Comparison of ENCODE assay signal across 1 cellular context in the genomic region with DNA sequence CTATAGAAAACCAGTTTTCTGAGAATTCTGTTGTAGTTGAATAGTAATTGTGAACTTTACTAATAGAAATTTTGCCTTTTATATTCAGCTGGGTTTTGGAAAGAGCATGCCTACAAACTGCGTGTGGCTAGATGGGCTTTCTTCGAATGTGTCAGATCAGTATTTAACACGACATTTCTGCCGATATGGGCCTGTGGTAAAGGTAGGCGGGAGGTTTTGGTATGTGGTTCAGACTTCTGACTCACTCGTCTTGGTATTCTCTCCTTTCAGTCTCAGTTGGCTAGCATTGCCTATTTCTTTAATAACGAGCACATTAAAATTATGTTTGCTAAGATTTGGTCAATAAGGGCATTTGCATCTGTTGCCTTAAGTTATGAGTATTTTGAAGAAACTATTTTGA.
A peak's percentile ranks its signal among the peaks of the same experiment; 100 is the strongest.
TF ChIP-seq lines count a peak whose summit lies in the region.

No MANE protein-coding gene starts in this region.

TF ChIP-seq in GM12878, 131 proteins besides CTCF, POLR2A, EP300 and RAD21 (continued from another document):
- peak; percentile 29; the same call in 1 of the 2 replicates for TF ChIP-seq RELB (IDR thresholded peaks at IDR 0.05; ENCODE audit: low read depth)
- TF ChIP-seq HDAC6 (IDR thresholded peaks at IDR 0.05; ENCODE audit: unreplicated experiment) = no peak
- TF ChIP-seq USF1 (IDR thresholded peaks at IDR 0.05; ENCODE audit: borderline replicate concordance, extremely low read length, insufficient read depth, low read depth, low read length) = no peak
- peak; percentile 67; the same call in 1 of the 2 replicates for TF ChIP-seq PML (IDR thresholded peaks at IDR 0.05; ENCODE audit: low read length)
- peak; percentile 97 for TF ChIP-seq SKIL (IDR thresholded peaks at IDR 0.05; ENCODE audit: low read depth, poor library complexity, severe bottlenecking)
- TF ChIP-seq FOS (IDR thresholded peaks at IDR 0.05; ENCODE audit: borderline replicate concordance, extremely low read depth, insufficient read length) = no peak
- TF ChIP-seq FOXM1 (IDR thresholded peaks at IDR 0.05; ENCODE audit: low read depth, low read length) = peak; percentile 90
- no peak for TF ChIP-seq YBX1 (IDR thresholded peaks at IDR 0.05)
- no peak for TF ChIP-seq NBN (IDR thresholded peaks at IDR 0.05)
- no peak for TF ChIP-seq PAX8 (IDR thresholded peaks at IDR 0.05)
- TF ChIP-seq, protein P1, sequence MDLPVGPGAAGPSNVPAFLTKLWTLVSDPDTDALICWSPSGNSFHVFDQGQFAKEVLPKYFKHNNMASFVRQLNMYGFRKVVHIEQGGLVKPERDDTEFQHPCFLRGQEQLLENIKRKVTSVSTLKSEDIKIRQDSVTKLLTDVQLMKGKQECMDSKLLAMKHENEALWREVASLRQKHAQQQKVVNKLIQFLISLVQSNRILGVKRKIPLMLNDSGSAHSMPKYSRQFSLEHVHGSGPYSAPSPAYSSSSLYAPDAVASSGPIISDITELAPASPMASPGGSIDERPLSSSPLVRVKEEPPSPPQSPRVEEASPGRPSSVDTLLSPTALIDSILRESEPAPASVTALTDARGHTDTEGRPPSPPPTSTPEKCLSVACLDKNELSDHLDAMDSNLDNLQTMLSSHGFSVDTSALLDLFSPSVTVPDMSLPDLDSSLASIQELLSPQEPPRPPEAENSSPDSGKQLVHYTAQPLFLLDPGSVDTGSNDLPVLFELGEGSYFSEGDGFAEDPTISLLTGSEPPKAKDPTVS (IDR thresholded peaks at IDR 0.05; ENCODE audit: low read depth, low read length) = no peak
- no peak for TF ChIP-seq FOXK2 (IDR thresholded peaks at IDR 0.05)
- no peak for TF ChIP-seq IRF5 (IDR thresholded peaks at IDR 0.05; ENCODE audit: borderline replicate concordance)
- peak; percentile 65 for TF ChIP-seq EED (IDR thresholded peaks at IDR 0.05; ENCODE audit: low read depth)
- peak; percentile 64; the same call in 1 of the 2 replicates for TF ChIP-seq CREB1 (IDR thresholded peaks at IDR 0.05; ENCODE audit: low read depth)
- 0 out of 2 replicates have a peak, but pooled peaks have one; percentile 36 for TF ChIP-seq YY1 (IDR thresholded peaks at IDR 0.05; ENCODE audit: low read depth, low read length)
- TF ChIP-seq, protein P2, sequence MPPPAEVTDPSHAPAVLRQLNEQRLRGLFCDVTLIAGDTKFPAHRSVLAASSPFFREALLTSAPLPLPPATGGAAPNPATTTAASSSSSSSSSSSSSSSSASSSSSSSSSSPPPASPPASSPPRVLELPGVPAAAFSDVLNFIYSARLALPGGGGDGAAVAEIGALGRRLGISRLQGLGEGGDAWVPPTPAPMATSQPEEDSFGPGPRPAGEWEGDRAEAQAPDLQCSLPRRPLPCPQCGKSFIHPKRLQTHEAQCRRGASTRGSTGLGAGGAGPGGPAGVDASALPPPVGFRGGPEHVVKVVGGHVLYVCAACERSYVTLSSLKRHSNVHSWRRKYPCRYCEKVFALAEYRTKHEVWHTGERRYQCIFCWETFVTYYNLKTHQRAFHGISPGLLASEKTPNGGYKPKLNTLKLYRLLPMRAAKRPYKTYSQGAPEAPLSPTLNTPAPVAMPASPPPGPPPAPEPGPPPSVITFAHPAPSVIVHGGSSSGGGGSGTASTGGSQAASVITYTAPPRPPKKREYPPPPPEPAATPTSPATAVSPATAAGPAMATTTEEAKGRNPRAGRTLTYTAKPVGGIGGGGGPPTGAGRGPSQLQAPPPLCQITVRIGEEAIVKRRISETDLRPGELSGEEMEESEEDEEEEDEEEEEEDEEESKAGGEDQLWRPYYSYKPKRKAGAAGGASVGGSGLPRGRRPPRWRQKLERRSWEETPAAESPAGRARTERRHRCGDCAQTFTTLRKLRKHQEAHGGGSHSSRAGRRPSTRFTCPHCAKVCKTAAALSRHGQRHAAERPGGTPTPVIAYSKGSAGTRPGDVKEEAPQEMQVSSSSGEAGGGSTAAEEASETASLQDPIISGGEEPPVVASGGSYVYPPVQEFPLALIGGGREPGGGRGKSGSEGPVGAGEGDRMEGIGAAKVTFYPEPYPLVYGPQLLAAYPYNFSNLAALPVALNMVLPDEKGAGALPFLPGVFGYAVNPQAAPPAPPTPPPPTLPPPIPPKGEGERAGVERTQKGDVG (CRISPR knock-in tag; IDR thresholded peaks at IDR 0.05) = no peak
- no peak for TF ChIP-seq NR2C2 (IDR thresholded peaks at IDR 0.05; ENCODE audit: borderline replicate concordance, control insufficient read depth, insufficient read length, low read depth)
- TF ChIP-seq LARP7 (IDR thresholded peaks at IDR 0.05) = no peak
- TF ChIP-seq ZBTB11 (CRISPR knock-in tag; IDR thresholded peaks at IDR 0.05) = no peak
- TF ChIP-seq MTA2 (IDR thresholded peaks at IDR 0.05; ENCODE audit: low read depth) = peak; percentile 77
- no peak for TF ChIP-seq WRNIP1 (IDR thresholded peaks at IDR 0.05; ENCODE audit: borderline replicate concordance, low read depth, low read length)
- TF ChIP-seq, protein P3, sequence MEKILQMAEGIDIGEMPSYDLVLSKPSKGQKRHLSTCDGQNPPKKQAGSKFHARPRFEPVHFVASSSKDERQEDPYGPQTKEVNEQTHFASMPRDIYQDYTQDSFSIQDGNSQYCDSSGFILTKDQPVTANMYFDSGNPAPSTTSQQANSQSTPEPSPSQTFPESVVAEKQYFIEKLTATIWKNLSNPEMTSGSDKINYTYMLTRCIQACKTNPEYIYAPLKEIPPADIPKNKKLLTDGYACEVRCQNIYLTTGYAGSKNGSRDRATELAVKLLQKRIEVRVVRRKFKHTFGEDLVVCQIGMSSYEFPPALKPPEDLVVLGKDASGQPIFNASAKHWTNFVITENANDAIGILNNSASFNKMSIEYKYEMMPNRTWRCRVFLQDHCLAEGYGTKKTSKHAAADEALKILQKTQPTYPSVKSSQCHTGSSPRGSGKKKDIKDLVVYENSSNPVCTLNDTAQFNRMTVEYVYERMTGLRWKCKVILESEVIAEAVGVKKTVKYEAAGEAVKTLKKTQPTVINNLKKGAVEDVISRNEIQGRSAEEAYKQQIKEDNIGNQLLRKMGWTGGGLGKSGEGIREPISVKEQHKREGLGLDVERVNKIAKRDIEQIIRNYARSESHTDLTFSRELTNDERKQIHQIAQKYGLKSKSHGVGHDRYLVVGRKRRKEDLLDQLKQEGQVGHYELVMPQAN (conservative IDR thresholded peaks at IDR 0.05) = no peak
- TF ChIP-seq CHD2 (IDR thresholded peaks at IDR 0.05; ENCODE audit: borderline replicate concordance, low read depth, low read length) = no peak
